In the genomic region with DNA sequence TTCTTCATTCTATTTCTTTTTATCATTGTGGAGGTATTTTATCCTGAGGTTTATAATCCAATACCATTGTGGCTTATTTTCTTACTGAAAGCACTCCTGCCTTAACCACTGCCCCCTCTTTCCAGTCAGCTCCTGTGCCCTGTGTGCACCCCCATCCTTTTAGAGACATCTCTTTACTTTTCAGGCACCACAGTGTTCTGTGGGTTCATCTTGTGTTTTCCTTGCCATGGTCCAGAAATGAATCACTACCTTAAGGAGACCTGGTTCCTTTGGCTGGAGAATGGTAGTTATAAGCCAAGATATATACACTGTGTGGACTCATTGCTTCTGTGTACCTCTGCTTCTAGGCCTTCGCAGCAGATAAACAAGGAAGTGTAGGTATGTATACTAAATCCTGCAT, we compare ENCODE assay signal across 29 cellular contexts.
"Had no signal": no experiment of that assay in that cellular context is flagged by ENCODE, and none has a peak within 500 bp of the region (broad histone marks: within the 10 kb centered on the region; RNA-seq: fewer than 3 reads in every experiment).

No MANE protein-coding gene starts in this region.

- H3K27me3 ChIP-seq: body of pancreas, breast epithelium, MG63, Peyer's patch, SJSA1 had no signal

- H3K4me3 ChIP-seq: body of pancreas, breast epithelium, MG63, Peyer's patch, SJSA1 had no signal

- H3K9me3 Mint-ChIP-seq: activated CD4-positive, alpha-beta T cell treated with anti-CD3 and anti-CD28 coated beads, Interleukin-2, amount 10 ng/mL, durations not matched to agents 24 days and 14 days; activated CD8-positive, alpha-beta T cell treated with anti-CD3 and anti-CD28 coated beads for 36 hours; activated naive CD8-positive, alpha-beta T cell treated with anti-CD3 and anti-CD28 coated beads, Interleukin-2, amount 10 ng/mL, durations not matched to agents 7 days and 5 days; T-helper 1 cell treated with Interleukin-12 subunit alpha and Interleukin-12 subunit beta and Interleukin-4 antibody, amounts not matched to agents 30 μg/mL and 1 μg/mL, for 36 hours; T-helper 2 cell treated with Interferon-gamma antibody and Interleukin-4, amounts not matched to agents 5 μg/mL and 100 μg/mL, for 36 hours had no signal

- H3K9ac ChIP-seq: SK-N-SH had no signal

- H3K27ac ChIP-seq: body of pancreas, breast epithelium, Peyer's patch, SJSA1 had no signal

- H3K36me3 ChIP-seq: breast epithelium, MG63, Peyer's patch, SJSA1 had no signal

- H3K4me2 ChIP-seq: SK-N-SH had no signal

- H3K4me1 Mint-ChIP-seq: activated CD4-positive, alpha-beta T cell treated with anti-CD3 and anti-CD28 coated beads, Interleukin-2, amount 10 ng/mL, durations not matched to agents 24 days and 14 days; activated naive CD8-positive, alpha-beta T cell treated with anti-CD3 and anti-CD28 coated beads, Interleukin-2, amount 10 ng/mL, durations not matched to agents 7 days and 5 days had no signal

- H3K27me3 Mint-ChIP-seq: activated CD4-positive, alpha-beta T cell treated with anti-CD3 and anti-CD28 coated beads, Interleukin-2, amount 10 ng/mL, durations not matched to agents 24 days and 14 days; activated CD8-positive, alpha-beta T cell treated with anti-CD3 and anti-CD28 coated beads for 36 hours; activated naive CD8-positive, alpha-beta T cell treated with anti-CD3 and anti-CD28 coated beads, Interleukin-2, amount 10 ng/mL, durations not matched to agents 7 days and 5 days had no signal

- ATAC-seq: activated CD8-positive, alpha-beta T cell treated with anti-CD3 and anti-CD28 coated beads for 36 hours; body of pancreas; PC-3 had no signal

- H3K4me3 Mint-ChIP-seq: activated CD4-positive, alpha-beta T cell treated with anti-CD3 and anti-CD28 coated beads, Interleukin-2, amount 10 ng/mL, durations not matched to agents 24 days and 14 days; activated CD8-positive, alpha-beta T cell treated with anti-CD3 and anti-CD28 coated beads for 36 hours; activated naive CD8-positive, alpha-beta T cell treated with anti-CD3 and anti-CD28 coated beads, Interleukin-2, amount 10 ng/mL, durations not matched to agents 7 days and 5 days; T-helper 1 cell treated with Interleukin-12 subunit alpha and Interleukin-12 subunit beta and Interleukin-4 antibody, amounts not matched to agents 30 μg/mL and 1 μg/mL, for 36 hours; T-helper 2 cell treated with Interferon-gamma antibody and Interleukin-4, amounts not matched to agents 5 μg/mL and 100 μg/mL, for 36 hours had no signal

- H3K4me1 ChIP-seq: breast epithelium, Peyer's patch had no signal

- H3K27ac Mint-ChIP-seq: activated CD4-positive, alpha-beta T cell treated with anti-CD3 and anti-CD28 coated beads, Interleukin-2, amount 10 ng/mL, durations not matched to agents 24 days and 14 days; activated CD8-positive, alpha-beta T cell treated with anti-CD3 and anti-CD28 coated beads for 36 hours; activated naive CD8-positive, alpha-beta T cell treated with anti-CD3 and anti-CD28 coated beads, Interleukin-2, amount 10 ng/mL, durations not matched to agents 7 days and 5 days; T-helper 1 cell treated with Interleukin-12 subunit alpha and Interleukin-12 subunit beta and Interleukin-4 antibody, amounts not matched to agents 30 μg/mL and 1 μg/mL, for 36 hours; T-helper 2 cell treated with Interferon-gamma antibody and Interleukin-4, amounts not matched to agents 5 μg/mL and 100 μg/mL, for 36 hours had no signal

- H3K9me3 ChIP-seq: body of pancreas, breast epithelium, MG63, Peyer's patch, SJSA1, SK-N-SH had no signal

- DNase-seq: activated CD4-positive, alpha-beta T cell treated with anti-CD3 and anti-CD28 coated beads, Interleukin-2, amount 10 ng/mL, durations not matched to agents 24 days and 14 days; activated CD4-positive, alpha-beta T cell treated with anti-CD3 and anti-CD28 coated beads, Interleukin-2, amount 50 U/mL, for 4 hours; activated CD8-positive, alpha-beta T cell treated with anti-CD3 and anti-CD28 coated beads for 36 hours; activated naive CD4-positive, alpha-beta T cell treated with anti-CD3 and anti-CD28 coated beads, Interleukin-2, amount 50 U/mL, for 16 hours; activated naive CD8-positive, alpha-beta T cell treated with anti-CD3 and anti-CD28 coated beads, Interleukin-2, amount 10 ng/mL, durations not matched to agents 7 days and 5 days; activated T-cell treated with anti-CD3 and anti-CD28 coated beads, Interleukin-2, amount 50 U/mL, for 1 hour; amygdala; body of pancreas; Kasumi-1; KBM-7; MG63; MV-4-11; NCI-H1092; NCI-H1436 treated with DMSO at 0.1 percent for 48 hours; NCI-H1694 treated with DMSO at 0.1 percent for 48 hours; NCI-H2029; NCI-H345; NCI-H524 treated with DMSO at 0.1 percent for 48 hours; NK-92 treated with Interleukin-12 subunit alpha and Interleukin-12 subunit beta, amount 100 ng/mL, for 24 hours; PC-3; Peyer's patch; RPMI8226; SHP77 treated with DMSO at 0.1 percent for 48 hours; SK-N-SH had no signal

- FAIRE-seq: TTC549 had no signal
